In genomic region chr5:132116072-132116471, GRCh38 we compare ENCODE assay signal across 31 cellular contexts. TPM values are rescaled to one million over a fixed set of nuclear protein-coding genes. Genes with fewer than 3 reads are reported as not detected.
DNase-seq lines count a peak whose midpoint lies in the region; ATAC-seq and TF ChIP-seq lines count a peak whose summit lies in the region.
"Had no signal": no experiment of that assay in that cellular context is flagged by ENCODE, and none has a peak within 500 bp of the region (broad histone marks: within the 10 kb centered on the region; RNA-seq: fewer than 3 reads in every experiment).

No MANE protein-coding gene starts in this region.

- no peaks in the 10 kb centered on the region for H3K36me3 ChIP-seq in BLaER1
- H3K36me3 ChIP-seq in KMS-11 (ENCODE audit: insufficient read depth): no peaks in the 10 kb centered on the region
- H3K36me3 ChIP-seq: MG63, SJCRH30 had no signal

- peaks cover 5% of the 10 kb centered on the region for H3K27me3 Mint-ChIP-seq in activated CD4-positive, alpha-beta memory T cell treated with anti-CD3 and anti-CD28 coated beads, Interleukin-2, amount 10 ng/mL, durations not matched to agents 7 days and 5 days
- H3K27me3 Mint-ChIP-seq in activated CD4-positive, alpha-beta memory T cell treated with anti-CD3 and anti-CD28 coated beads for 36 hours: no peaks in the 10 kb centered on the region
- no peaks in the 10 kb centered on the region for H3K27me3 Mint-ChIP-seq in activated T-helper 2 cell treated with anti-CD3 and anti-CD28 coated beads, Interferon-gamma antibody, Interleukin-2, Interleukin-4, amounts not matched to agents 10 μg/mL and 5 μg/mL and 100 μg/mL, durations not matched to agents 14 hours and 24 hours and 36 hours (ENCODE audit: low read depth)

- no peak overlapping the region for H2AFZ ChIP-seq in KMS-11 (ENCODE audit: low read depth)

- H3K27ac ChIP-seq in BLaER1 (0 out of 2 replicates have a peak overlapping the region, but pooled peaks have one; percentile 70), KMS-11 (peak overlapping the region; percentile 56; the same call in 1 of the 2 replicates)
- H3K27ac ChIP-seq: HL-60, SJCRH30 had no signal

- H3K27me3 ChIP-seq in BLaER1 (no peaks in the 10 kb centered on the region), KMS-11 (ENCODE audit: insufficient read depth, low read depth) (no peaks in the 10 kb centered on the region)
- H3K27me3 ChIP-seq: SJCRH30 had no signal

- H3K4me3 Mint-ChIP-seq in activated CD4-positive, alpha-beta memory T cell treated with anti-CD3 and anti-CD28 coated beads, Interleukin-2, amount 10 ng/mL, durations not matched to agents 7 days and 5 days: no peak overlapping the region
- H3K4me3 Mint-ChIP-seq in activated CD4-positive, alpha-beta memory T cell treated with anti-CD3 and anti-CD28 coated beads for 36 hours: no peak overlapping the region
- no peak overlapping the region for H3K4me3 Mint-ChIP-seq in activated T-helper 2 cell treated with anti-CD3 and anti-CD28 coated beads, Interferon-gamma antibody, Interleukin-2, Interleukin-4, amounts not matched to agents 10 μg/mL and 5 μg/mL and 100 μg/mL, durations not matched to agents 14 hours and 24 hours and 36 hours (ENCODE audit: low read depth)
- H3K4me3 Mint-ChIP-seq: CD8-positive, alpha-beta T cell had no signal

- no peak for ATAC-seq in GM21737 (IDR thresholded peaks at IDR 0.05; ENCODE audit: unreplicated experiment)
- ATAC-seq: HCT116, PC-3, Right ventricle myocardium inferior, SK-N-SH treated with all-trans-retinoic acid at 6 μM for 48 hours had no signal

- H3K4me1 Mint-ChIP-seq in activated CD4-positive, alpha-beta memory T cell treated with anti-CD3 and anti-CD28 coated beads, Interleukin-2, amount 10 ng/mL, durations not matched to agents 7 days and 5 days: peaks cover 62% of the 10 kb centered on the region
- H3K4me1 Mint-ChIP-seq in activated CD4-positive, alpha-beta memory T cell treated with anti-CD3 and anti-CD28 coated beads for 36 hours (ENCODE audit: low read depth): peaks cover 58% of the 10 kb centered on the region
- H3K4me1 Mint-ChIP-seq in activated T-helper 2 cell treated with anti-CD3 and anti-CD28 coated beads, Interferon-gamma antibody, Interleukin-2, Interleukin-4, amounts not matched to agents 10 μg/mL and 5 μg/mL and 100 μg/mL, durations not matched to agents 14 hours and 24 hours and 36 hours (ENCODE audit: low read depth): peaks cover 49% of the 10 kb centered on the region

- TF ChIP-seq CTCF in KMS-11 (conservative IDR thresholded peaks at IDR 0.05; ENCODE audit: low read depth, low read length): no peak

- DNase-seq in activated CD4-positive, alpha-beta memory T cell treated with anti-CD3 and anti-CD28 coated beads, Interleukin-2, amount 10 ng/mL, durations not matched to agents 7 days and 5 days: no peak
- DNase-seq in activated CD4-positive, alpha-beta memory T cell treated with anti-CD3 and anti-CD28 coated beads for 36 hours: no peak
- no peak for DNase-seq in activated T-helper 2 cell treated with anti-CD3 and anti-CD28 coated beads, Interferon-gamma antibody, Interleukin-2, Interleukin-4, amounts not matched to agents 10 μg/mL and 5 μg/mL and 100 μg/mL, durations not matched to agents 14 hours and 24 hours and 36 hours (ENCODE audit: low spot score)
- no peak for DNase-seq in stimulated activated CD4-positive, alpha-beta T cell treated with anti-CD3 and anti-CD28 coated beads, Interleukin-4, amount 100 ng/mL, for 24 hours
- no peak for DNase-seq in NCI-H82 treated with DMSO at 0.1 percent for 48 hours (lab: John Stamatoyannopoulos, UW; ENCODE audit: unreplicated experiment)
- DNase-seq: C1 segment of cervical spinal cord; Caco-2; CD8-positive, alpha-beta T cell; DMS 273 treated with DMSO at 0.1 percent for 48 hours; DMS79; EL; GDM1; MG63; NCI-H1105 treated with DMSO at 0.1 percent for 48 hours; NCI-H146; NCI-H1930; NCI-H2107; NCI-H524; NCI-H748 treated with DMSO at 0.1 percent for 48 hours; NK-92 treated with Interleukin-12 subunit alpha and Interleukin-12 subunit beta, amount 100 ng/mL, for 24 hours; PC-3; SJCRH30 had no signal

- H3K36me3 Mint-ChIP-seq in activated CD4-positive, alpha-beta memory T cell treated with anti-CD3 and anti-CD28 coated beads, Interleukin-2, amount 10 ng/mL, durations not matched to agents 7 days and 5 days (ENCODE audit: low read depth): peaks cover 15% of the 10 kb centered on the region
- H3K36me3 Mint-ChIP-seq in activated CD4-positive, alpha-beta memory T cell treated with anti-CD3 and anti-CD28 coated beads for 36 hours: peaks cover 2% of the 10 kb centered on the region
- peaks cover 40% of the 10 kb centered on the region for H3K36me3 Mint-ChIP-seq in activated T-helper 2 cell treated with anti-CD3 and anti-CD28 coated beads, Interferon-gamma antibody, Interleukin-2, Interleukin-4, amounts not matched to agents 10 μg/mL and 5 μg/mL and 100 μg/mL, durations not matched to agents 14 hours and 24 hours and 36 hours (ENCODE audit: low read depth)
- H3K36me3 Mint-ChIP-seq: CD8-positive, alpha-beta T cell had no signal

- H3K9ac ChIP-seq in BLaER1: no peak overlapping the region
- H3K9ac ChIP-seq in KMS-11: no peak overlapping the region

- CTCF ChIA-PET in activated CD4-positive, alpha-beta memory T cell treated with anti-CD3 and anti-CD28 coated beads, Interleukin-2, amount 10 ng/mL, durations not matched to agents 7 days and 5 days (lab: Charles Lee): interaction anchor here (1.1 kb wide), 2 partner anchors 12 to 74 kb away, joined by 3 to 4 read pairs; no protein-coding TSS in a partner anchor
- CTCF ChIA-PET in activated CD4-positive, alpha-beta memory T cell treated with anti-CD3 and anti-CD28 coated beads for 36 hours (lab: Charles Lee): no interaction called here

- no peaks in the 10 kb centered on the region for H3K79me2 ChIP-seq in KMS-11 (ENCODE audit: insufficient read depth, low read depth)

- intact Hi-C loops in activated CD4-positive, alpha-beta memory T cell treated with anti-CD3 and anti-CD28 coated beads for 36 hours (cut with micrococcal nuclease): no loop called here
- intact Hi-C loops in activated T-helper 2 cell treated with anti-CD3 and anti-CD28 coated beads, Interferon-gamma antibody, Interleukin-2, Interleukin-4, amounts not matched to agents 10 μg/mL and 5 μg/mL and 100 μg/mL, durations not matched to agents 14 hours and 24 hours and 36 hours (cut with micrococcal nuclease): no loop called here

- H3K4me1 ChIP-seq in BLaER1 (peaks cover 58% of the 10 kb centered on the region), KMS-11 (ENCODE audit: low read depth, poor library complexity, severe bottlenecking) (peaks cover 53% of the 10 kb centered on the region)
- H3K4me1 ChIP-seq: Caco-2, SJCRH30 had no signal

- H3K9me3 ChIP-seq in BLaER1: peaks cover 23% of the 10 kb centered on the region
- H3K9me3 ChIP-seq: Caco-2, SJCRH30 had no signal

- peak overlapping the region; percentile 24 for H3K27ac Mint-ChIP-seq in activated CD4-positive, alpha-beta memory T cell treated with anti-CD3 and anti-CD28 coated beads, Interleukin-2, amount 10 ng/mL, durations not matched to agents 7 days and 5 days
- H3K27ac Mint-ChIP-seq in activated CD4-positive, alpha-beta memory T cell treated with anti-CD3 and anti-CD28 coated beads for 36 hours: no peak overlapping the region
- H3K27ac Mint-ChIP-seq in activated T-helper 2 cell treated with anti-CD3 and anti-CD28 coated beads, Interferon-gamma antibody, Interleukin-2, Interleukin-4, amounts not matched to agents 10 μg/mL and 5 μg/mL and 100 μg/mL, durations not matched to agents 14 hours and 24 hours and 36 hours: peak overlapping the region; percentile 49
- H3K27ac Mint-ChIP-seq: CD8-positive, alpha-beta T cell had no signal

- H3K4me3 ChIP-seq in BLaER1 (no peak overlapping the region), KMS-11 (IDR thresholded peaks at IDR 0.05; ENCODE audit: insufficient read depth, low read depth, low read length) (no peak overlapping the region)
- H3K4me3 ChIP-seq: MG63, SJCRH30 had no signal

- H3K9me3 Mint-ChIP-seq in activated CD4-positive, alpha-beta memory T cell treated with anti-CD3 and anti-CD28 coated beads, Interleukin-2, amount 10 ng/mL, durations not matched to agents 7 days and 5 days: peaks cover 7% of the 10 kb centered on the region
- H3K9me3 Mint-ChIP-seq in activated CD4-positive, alpha-beta memory T cell treated with anti-CD3 and anti-CD28 coated beads for 36 hours: peaks cover 11% of the 10 kb centered on the region
- H3K9me3 Mint-ChIP-seq in activated T-helper 2 cell treated with anti-CD3 and anti-CD28 coated beads, Interferon-gamma antibody, Interleukin-2, Interleukin-4, amounts not matched to agents 10 μg/mL and 5 μg/mL and 100 μg/mL, durations not matched to agents 14 hours and 24 hours and 36 hours: peaks cover 23% of the 10 kb centered on the region
- H3K9me3 Mint-ChIP-seq: CD8-positive, alpha-beta T cell had no signal

- POLR2A ChIA-PET in activated CD4-positive, alpha-beta memory T cell treated with anti-CD3 and anti-CD28 coated beads, Interleukin-2, amount 10 ng/mL, durations not matched to agents 7 days and 5 days (lab: Charles Lee): interaction anchor here (2.4 kb wide), 1 partner anchor 13 kb away, joined by 9 read pairs; no protein-coding TSS in a partner anchor
- POLR2A ChIA-PET in activated CD4-positive, alpha-beta memory T cell treated with anti-CD3 and anti-CD28 coated beads for 36 hours (lab: Charles Lee): interaction anchor here (8.0 kb wide), 1 partner anchor 15 kb away, joined by 65 read pairs; no protein-coding TSS in a partner anchor

- H3K4me2 ChIP-seq in BLaER1 (peak overlapping the region; percentile 55), KMS-11 (peak overlapping the region; percentile 57; the same call in 1 of the 2 replicates)

- H4K20me1 ChIP-seq in BLaER1 (no peaks in the 10 kb centered on the region), KMS-11 (ENCODE audit: insufficient read depth) (no peaks in the 10 kb centered on the region)

RNA-seq across cellular contexts. Expression of gene CSF2, which starts 42.5 kb away (rescaled TPM):
- 10 to 100 TPM; 30.8 to 32.7 TPM for total RNA-seq in activated CD4-positive, alpha-beta memory T cell treated with anti-CD3 and anti-CD28 coated beads, Interleukin-2, amount 10 ng/mL, durations not matched to agents 7 days and 5 days
- total RNA-seq in activated CD4-positive, alpha-beta memory T cell treated with anti-CD3 and anti-CD28 coated beads for 36 hours: 100 to 1,000 TPM; 125 to 128 TPM
- 764 and 772 TPM in 2 replicates for total RNA-seq in activated T-helper 2 cell treated with anti-CD3 and anti-CD28 coated beads, Interferon-gamma antibody, Interleukin-2, Interleukin-4, amounts not matched to agents 10 μg/mL and 5 μg/mL and 100 μg/mL, durations not matched to agents 14 hours and 24 hours and 36 hours
- total RNA-seq: Caco-2, Right ventricle myocardium inferior, SJCRH30 had no signal

RNA-seq across cellular contexts. Expression of gene IL3, which starts 55.6 kb away (rescaled TPM):
- total RNA-seq in activated CD4-positive, alpha-beta memory T cell treated with anti-CD3 and anti-CD28 coated beads, Interleukin-2, amount 10 ng/mL, durations not matched to agents 7 days and 5 days: 1 to 10 TPM; 1.4 to 1.6 TPM
- total RNA-seq in activated CD4-positive, alpha-beta memory T cell treated with anti-CD3 and anti-CD28 coated beads for 36 hours: 10 to 100 TPM; 23.1 to 23.3 TPM
- total RNA-seq in activated T-helper 2 cell treated with anti-CD3 and anti-CD28 coated beads, Interferon-gamma antibody, Interleukin-2, Interleukin-4, amounts not matched to agents 10 μg/mL and 5 μg/mL and 100 μg/mL, durations not matched to agents 14 hours and 24 hours and 36 hours: 140 and 142 TPM in 2 replicates
- total RNA-seq: A172; Caco-2; CD8-positive, alpha-beta T cell; H4; PC-3; Right ventricle myocardium inferior; SJCRH30 had no signal

Comparison
In these comparisons a context has a peak if more than half of its experiments do, and no peak if none do; other contexts are left out.
1. RNA of gene IL3, which starts 55.6 kb away (total RNA-seq): 140 to 142 TPM in activated T-helper 2 cell treated with anti-CD3 and anti-CD28 coated beads, Interferon-gamma antibody, Interleukin-2, Interleukin-4, amounts not matched to agents 10 μg/mL and 5 μg/mL and 100 μg/mL, durations not matched to agents 14 hours and 24 hours and 36 hours and 23.1 to 23.3 TPM in activated CD4-positive, alpha-beta memory T cell treated with anti-CD3 and anti-CD28 coated beads for 36 hours; 1.4 to 1.6 TPM in activated CD4-positive, alpha-beta memory T cell treated with anti-CD3 and anti-CD28 coated beads, Interleukin-2, amount 10 ng/mL, durations not matched to agents 7 days and 5 days; every median in the first group is over 4 times any median in the second.